ENCODE assay signal across 1 cellular context in the genomic region with DNA sequence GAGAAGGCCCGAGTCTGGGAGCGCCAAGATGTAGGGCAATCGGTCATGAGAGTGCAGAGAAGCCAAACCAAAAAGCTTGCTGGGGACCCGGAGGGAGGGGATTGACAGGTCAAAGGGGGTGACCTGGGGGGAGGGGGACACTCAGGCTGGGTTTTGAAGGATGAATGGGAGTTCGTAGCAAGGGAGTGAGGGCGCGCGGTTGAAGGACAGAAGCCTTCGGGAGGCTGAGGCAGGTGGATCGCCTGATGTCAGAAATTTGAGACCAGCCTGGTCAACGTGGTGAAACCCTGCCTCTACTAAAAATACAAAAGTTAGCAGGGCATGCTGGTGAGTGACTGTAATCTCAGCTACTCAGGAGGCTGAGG.
A peak's percentile ranks its signal among the peaks of the same experiment; 100 is the strongest.
TF ChIP-seq lines count a peak whose summit lies in the region.

No MANE protein-coding gene starts in this region.

TF ChIP-seq in A549, 52 proteins besides CTCF, POLR2A, EP300 and RAD21:
- TF ChIP-seq JUN (IDR thresholded peaks at IDR 0.05) (0 out of 5 replicates have a peak, but pooled peaks of 1 of the 2 experiments have one; percentile 10), CHD4 (IDR thresholded peaks at IDR 0.05; ENCODE audit: borderline replicate concordance) (0 out of 2 replicates have a peak, but pooled peaks have one; percentile 13)
TF ChIP-seq in A549: peak in this region for 2; not testable (repeated sequence) for 50.
